ENCODE assay signal across 11 cellular contexts in genomic region chr22:24601217-24602104, GRCh38. TPM values are rescaled to one million over a fixed set of nuclear protein-coding genes. Genes with fewer than 3 reads are reported as not detected.
DNase-seq lines count a peak whose midpoint lies in the region; ATAC-seq and TF ChIP-seq lines count a peak whose summit lies in the region.
"Had no signal": no experiment of that assay in that cellular context is flagged by ENCODE, and none has a peak within 500 bp of the region (broad histone marks: within the 10 kb centered on the region; RNA-seq: fewer than 3 reads in every experiment).

No MANE protein-coding gene starts in this region.

- ATAC-seq in DND-41 (ENCODE audit: insufficient read depth, low read depth): no peak
- ATAC-seq in GM21515 (IDR thresholded peaks at IDR 0.05; ENCODE audit: unreplicated experiment): no peak

- no peaks in the 10 kb centered on the region for H3K9me3 ChIP-seq in DND-41 (ENCODE audit: insufficient read depth, low read length, severe bottlenecking)
- H3K9me3 ChIP-seq in colonic mucosa: no peaks in the 10 kb centered on the region
- no peaks in the 10 kb centered on the region for H3K9me3 ChIP-seq in neutrophil
- H3K9me3 ChIP-seq: sigmoid colon had no signal

- H3K27me3 ChIP-seq in DND-41 (ENCODE audit: insufficient read depth, low read length, poor library complexity): no peaks in the 10 kb centered on the region
- H3K27me3 ChIP-seq in colonic mucosa: no peaks in the 10 kb centered on the region
- no peaks in the 10 kb centered on the region for H3K27me3 ChIP-seq in neutrophil
- H3K27me3 ChIP-seq: sigmoid colon had no signal

- H3K4me1 ChIP-seq in DND-41 (ENCODE audit: insufficient read depth, low read length) (peaks cover 25% of the 10 kb centered on the region), colonic mucosa (peaks cover 11% of the 10 kb centered on the region), neutrophil (ENCODE audit: control insufficient read depth in 1 of 2, insufficient read depth in 1 of 2, low read depth in 1 of 2, low read length in 1 of 2) (peaks cover 36 to 47% of the 10 kb centered on the region in 2 experiments)

- no peak overlapping the region for H3K9ac ChIP-seq in DND-41 (ENCODE audit: low read depth, low read length)
- peak overlapping the region in 1 of 2 donors; percentile 4 for H3K9ac ChIP-seq in colonic mucosa (ENCODE audit: low read depth in 2 of 2, low read length in 2 of 2)

- intact Hi-C loops in colonic mucosa (cut with DNase I): loop anchor here (5.0 kb wide), 1 partner anchor 924 kb away; no protein-coding TSS in a partner anchor

- H3K79me2 ChIP-seq in DND-41 (ENCODE audit: insufficient read depth, low read length): no peaks in the 10 kb centered on the region

- H2AFZ ChIP-seq in DND-41 (ENCODE audit: low read depth, low read length): no peak overlapping the region

- H3K4me2 ChIP-seq in DND-41 (ENCODE audit: insufficient read depth, low read length): no peak overlapping the region

- peak; percentile 31 for DNase-seq in DND-41
- DNase-seq in M059J (ENCODE audit: low read depth): peak; percentile 62
- peak; percentile 88 for DNase-seq in colonic mucosa
- DNase-seq in effector CD8-positive, alpha-beta T cell (lab: John Stamatoyannopoulos, UW): no peak
- no peak for DNase-seq in HuH-7 (ENCODE audit: low spot score)
- DNase-seq in midbrain (lab: John Stamatoyannopoulos, UW): no peak
- DNase-seq: activated effector memory CD4-positive, alpha-beta T cell treated with anti-CD3 and anti-CD28 coated beads, Interleukin-2, amount 50 U/mL, for 16 hours; NCI-H1694 treated with DMSO at 0.1 percent for 48 hours; sigmoid colon had no signal

- TF ChIP-seq CTCF in DND-41 (IDR thresholded peaks at IDR 0.05; ENCODE audit: borderline replicate concordance, extremely low read depth, low read length, poor library complexity, severe bottlenecking) (no peak), colonic mucosa (IDR thresholded peaks at IDR 0.05) (no peak), neutrophil (IDR thresholded peaks at IDR 0.05) (no peak)

- no peaks in the 10 kb centered on the region for H4K20me1 ChIP-seq in DND-41 (ENCODE audit: insufficient read depth, low read length)

- H3K4me3 ChIP-seq in DND-41 (ENCODE audit: low read depth in 1 of 2, low read length in 2 of 2) (no peak overlapping the region), colonic mucosa (no peak overlapping the region), neutrophil (ENCODE audit: low read depth in 1 of 2, low read length in 1 of 2) (peak overlapping the region in 1 of 2 experiments; percentile 21)
- H3K4me3 ChIP-seq: sigmoid colon had no signal

- H3K27ac ChIP-seq in DND-41 (ENCODE audit: low read length): peak overlapping the region; percentile 35
- H3K27ac ChIP-seq in colonic mucosa: peak overlapping the region; percentile 65
- peak overlapping the region; percentile 94 for H3K27ac ChIP-seq in neutrophil
- H3K27ac ChIP-seq: sigmoid colon had no signal

- no peaks in the 10 kb centered on the region for H3K36me3 ChIP-seq in DND-41 (ENCODE audit: insufficient read depth, low read length)
- no peaks in the 10 kb centered on the region for H3K36me3 ChIP-seq in colonic mucosa
- H3K36me3 ChIP-seq in neutrophil: no peaks in the 10 kb centered on the region
- H3K36me3 ChIP-seq: sigmoid colon had no signal

RNA-seq across cellular contexts. Expression of gene GGT1, which starts 1.5 kb away (rescaled TPM):
- 1.6 and 3.2 TPM in 2 replicates for total RNA-seq in M059J (2014; rRNA removed; shearing (Covaris generic))
- 10 to 100 TPM; 16.8 to 50.4 TPM for total RNA-seq in colonic mucosa

RNA-seq across cellular contexts. Expression of gene LRRC75B, which starts 8.6 kb away (rescaled TPM):
- 0.47 TPM in 1 of 2 replicates, not detected in the other for total RNA-seq in M059J (2014; rRNA removed; shearing (Covaris generic))
- total RNA-seq in colonic mucosa: 10 to 100 TPM in 1 of 2 donors, 1 to 10 TPM in 1; 7.9 to 10.2 TPM

RNA-seq across cellular contexts. Expression of gene SNRPD3, which starts 45.7 kb away (rescaled TPM):
- total RNA-seq in M059J (2014; rRNA removed; shearing (Covaris generic)): 222 and 379 TPM in 2 replicates
- total RNA-seq in colonic mucosa: 100 to 1,000 TPM in 1 of 2 donors, 10 to 100 TPM in 1; 71.4 to 142 TPM

RNA-seq across cellular contexts. Expression of gene GUCD1, which starts 46.5 kb away (rescaled TPM):
- 71.2 and 104 TPM in 2 replicates for total RNA-seq in M059J (2014; rRNA removed; shearing (Covaris generic))
- total RNA-seq in colonic mucosa: 100 to 1,000 TPM; 188 to 207 TPM

Comparison
In these comparisons a context has a peak if more than half of its experiments do, and no peak if none do; other contexts are left out.
1. DNase-seq: peak in DND-41 (single experiment), M059J (single experiment) and colonic mucosa (single experiment); none in effector CD8-positive, alpha-beta T cell (single experiment), HuH-7 (single experiment) and midbrain (single experiment).
2. H3K27ac ChIP-seq: peak in every context shown above with its lines; median percentile 94 in neutrophil; 65 in colonic mucosa; 35 in DND-41.